9 cellular contexts compared by ENCODE assay signal in the genomic region with DNA sequence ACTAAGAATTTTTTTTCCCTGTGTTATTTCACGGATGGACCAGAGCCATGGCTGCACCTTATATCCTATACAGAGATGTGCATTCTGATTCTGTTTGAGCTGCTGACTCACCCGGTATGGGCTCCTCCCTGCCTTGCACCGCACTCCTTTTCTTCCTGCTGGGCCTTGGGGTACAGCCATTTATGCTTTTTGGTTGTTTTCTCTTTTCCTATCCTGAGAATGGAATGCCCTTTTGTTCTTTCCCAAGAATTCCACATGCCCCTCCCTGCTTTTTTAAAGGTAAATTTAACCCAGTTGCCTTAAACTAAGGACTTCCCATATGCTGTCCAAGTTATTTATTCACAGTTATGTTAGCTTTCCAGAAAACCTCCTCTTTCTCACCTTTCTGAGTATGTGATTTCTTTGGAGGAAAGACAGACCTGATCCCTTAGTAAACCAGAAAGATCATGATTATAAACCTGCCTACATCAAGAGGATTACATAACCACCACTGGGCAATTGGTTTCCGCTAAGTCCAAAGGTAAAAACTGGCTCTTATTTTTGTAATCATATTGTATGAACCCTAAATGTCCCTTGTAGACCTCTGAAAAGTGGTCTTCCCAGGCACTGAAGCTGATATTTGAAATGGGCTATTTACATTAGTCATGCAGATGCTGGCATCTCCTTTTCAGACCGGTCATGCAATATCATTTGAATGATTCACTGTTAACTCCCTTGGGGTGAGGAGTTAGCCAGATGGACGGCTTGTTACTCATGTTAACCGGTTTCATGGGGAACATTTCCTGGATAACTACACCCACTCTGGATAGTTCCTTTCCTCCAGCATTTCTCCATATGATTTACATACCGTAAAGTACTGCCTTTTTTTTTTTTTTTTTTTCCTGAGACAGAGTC. TPM values are rescaled to one million over a fixed set of nuclear protein-coding genes. Genes with fewer than 3 reads are reported as not detected.
DNase-seq lines count a peak whose midpoint lies in the region; ATAC-seq and TF ChIP-seq lines count a peak whose summit lies in the region.
"Had no signal": no experiment of that assay in that cellular context is flagged by ENCODE, and none has a peak within 500 bp of the region (broad histone marks: within the 10 kb centered on the region; RNA-seq: fewer than 3 reads in every experiment).

No MANE protein-coding gene starts in this region.

- H3K9me3 Mint-ChIP-seq in CD4-positive, alpha-beta memory T cell: peaks cover 0 to 1% (median 0%) of the 10 kb centered on the region in 8 donors
- no peaks in the 10 kb centered on the region for H3K9me3 Mint-ChIP-seq in nephron
- H3K9me3 Mint-ChIP-seq: brain had no signal

- peaks cover 16% of the 10 kb centered on the region for H3K4me1 ChIP-seq in CD4-positive, alpha-beta memory T cell (ENCODE audit: insufficient read depth, low read length)
- H3K4me1 ChIP-seq in PC-3 (ENCODE audit: insufficient read depth, low read length) (peaks cover 48% of the 10 kb centered on the region), esophagus (ENCODE audit: control insufficient read depth in 2 of 2, insufficient read depth in 2 of 2, low read length in 1 of 2) (no peaks in the 10 kb centered on the region)

- CTCF ChIA-PET in CD4-positive, alpha-beta memory T cell (lab: Charles Lee; ENCODE audit: partially characterized antibody): interaction anchor here (0.8 kb wide), 1 partner anchor 54 kb away, joined by 5 read pairs; no protein-coding TSS in a partner anchor
- CTCF ChIA-PET in PC-3 (lab: Charles Lee): no interaction called here

- no peak for DNase-seq in CD4-positive, alpha-beta memory T cell
- DNase-seq in PC-3 (peak; percentile 95), NCI-H1417 (lab: John Stamatoyannopoulos, UW) (no peak), 8988T (no peak), NCI-H2081 (lab: John Stamatoyannopoulos, UW) (no peak)

- peaks cover 14% of the 10 kb centered on the region for H3K36me3 ChIP-seq in CD4-positive, alpha-beta memory T cell (ENCODE audit: insufficient read depth, low read length)
- H3K36me3 ChIP-seq in PC-3 (ENCODE audit: low read depth, low read length): peaks cover 16% of the 10 kb centered on the region; the same call in 1 of the 2 replicates
- H3K36me3 ChIP-seq in esophagus (ENCODE audit: control insufficient read depth in 2 of 2, insufficient read depth in 2 of 2, low read length in 1 of 2): peaks cover 0 to 3% of the 10 kb centered on the region in 2 donors

- peaks cover 16 to 34% (median 21%) of the 10 kb centered on the region in 4 donors for H3K4me1 Mint-ChIP-seq in CD4-positive, alpha-beta memory T cell
- H3K4me1 Mint-ChIP-seq in nephron: peaks cover 37% of the 10 kb centered on the region

- ATAC-seq in PC-3 (peak; percentile 95), GM18870 (IDR thresholded peaks at IDR 0.05; ENCODE audit: unreplicated experiment) (no peak)

- H3F3A ChIP-seq in PC-3 (ENCODE audit: low read length, unreplicated experiment): peaks cover 14% of the 10 kb centered on the region

- no peak overlapping the region for H3K4me3 ChIP-seq in CD4-positive, alpha-beta memory T cell (ENCODE audit: low read length in 2 of 2)
- H3K4me3 ChIP-seq in PC-3 (ENCODE audit: low read length) (peak overlapping the region; percentile 63), esophagus (ENCODE audit: low read depth in 1 of 2, low read length in 2 of 2) (peak overlapping the region in 1 of 2 donors; percentile 0)

- H3K9me3 ChIP-seq in CD4-positive, alpha-beta memory T cell (ENCODE audit: control insufficient read depth in 1 of 2, low read length in 2 of 2): no peaks in the 10 kb centered on the region
- H3K9me3 ChIP-seq in PC-3 (ENCODE audit: low read length) (no peaks in the 10 kb centered on the region), esophagus (ENCODE audit: control insufficient read depth in 2 of 2, insufficient read depth in 1 of 2, low read depth in 1 of 2, low read length in 1 of 2) (peaks cover 0 to 2% of the 10 kb centered on the region in 2 donors)

- 37 to 52% methylated on average over 8 of the region's 8 CpGs for WGBS in esophagus, 2 donors

- intact Hi-C loops in CD4-positive, alpha-beta memory T cell (cut with micrococcal nuclease): loop anchor here (5.0 kb wide), 1 partner anchor 43 kb away; no protein-coding TSS in a partner anchor
- intact Hi-C loops in PC-3 (cut with micrococcal nuclease): loop anchor here (2.0 kb wide), 2 partner anchors 32 to 44 kb away; no protein-coding TSS in a partner anchor

- no peaks in the 10 kb centered on the region for H4K20me1 ChIP-seq in PC-3 (ENCODE audit: low read length)

- peak overlapping the region; percentile 89 for H3K4me2 ChIP-seq in PC-3 (ENCODE audit: low read length)

- no peaks in the 10 kb centered on the region for H3K27me3 Mint-ChIP-seq in CD4-positive, alpha-beta memory T cell
- no peaks in the 10 kb centered on the region for H3K27me3 Mint-ChIP-seq in nephron (ENCODE audit: low read depth)
- H3K27me3 Mint-ChIP-seq: brain had no signal

- POLR2A ChIA-PET in CD4-positive, alpha-beta memory T cell (lab: Charles Lee; ENCODE audit: partially characterized antibody): interaction anchor here (1.0 kb wide), 1 partner anchor 13 kb away, joined by 3 read pairs; no protein-coding TSS in a partner anchor
- POLR2A ChIA-PET in PC-3 (lab: Charles Lee; ENCODE audit: unreplicated experiment): no interaction called here

- H3K9me2 ChIP-seq in PC-3 (replicated peaks; ENCODE audit: low read length): no peaks in the 10 kb centered on the region

- TF ChIP-seq CTCF in PC-3 (conservative IDR thresholded peaks at IDR 0.05; ENCODE audit: low read depth, low read length): no peak
- TF ChIP-seq CTCF in nephron (IDR thresholded peaks at IDR 0.05; ENCODE audit: unreplicated experiment in 3 of 3): no peak

- H3K4me3 Mint-ChIP-seq in CD4-positive, alpha-beta memory T cell: no peak overlapping the region
- H3K4me3 Mint-ChIP-seq in nephron: no peak overlapping the region
- H3K4me3 Mint-ChIP-seq: brain had no signal

- BruUV-seq in PC-3 (replicated peaks; lab: Mats Ljungman, UMichigan): TSS peak; percentile 91

- peak overlapping the region; percentile 18; the same call in 1 of the 2 replicates for H2AFZ ChIP-seq in PC-3 (ENCODE audit: low read length)

- peak overlapping the region in 5 of 7 donors; percentile 1 to 71 (median 37) for H3K27ac Mint-ChIP-seq in CD4-positive, alpha-beta memory T cell
- peak overlapping the region; percentile 39 to 52 (median 50) for H3K27ac Mint-ChIP-seq in nephron

- H3K79me2 ChIP-seq in PC-3 (ENCODE audit: low read length): peaks cover 55% of the 10 kb centered on the region

- peak overlapping the region; percentile 92 for H3K9ac ChIP-seq in PC-3 (ENCODE audit: low read length)

- no peaks in the 10 kb centered on the region for H3K27me3 ChIP-seq in CD4-positive, alpha-beta memory T cell (ENCODE audit: insufficient read depth, low read length)
- no peaks in the 10 kb centered on the region for H3K27me3 ChIP-seq in PC-3 (ENCODE audit: low read length)
- H3K27me3 ChIP-seq in esophagus (ENCODE audit: control insufficient read depth in 1 of 2, insufficient read depth in 2 of 2, low read length in 2 of 2): no peaks in the 10 kb centered on the region

- H3K36me3 Mint-ChIP-seq in CD4-positive, alpha-beta memory T cell: peaks cover 37 to 60% of the 10 kb centered on the region in 2 donors
- H3K36me3 Mint-ChIP-seq in nephron (ENCODE audit: low read depth): peaks cover 39% of the 10 kb centered on the region

- H3K27ac ChIP-seq in CD4-positive, alpha-beta memory T cell (ENCODE audit: low read depth, low read length): no peak overlapping the region
- peak overlapping the region; percentile 100 for H3K27ac ChIP-seq in PC-3 (ENCODE audit: low read length)
- H3K27ac ChIP-seq in esophagus (ENCODE audit: low read depth in 2 of 2, low read length in 1 of 2): peak overlapping the region; percentile 83 to 91

RNA-seq across cellular contexts. Expression of gene TMOD3, which starts 45.5 kb away (rescaled TPM):
- 10 to 100 TPM; 53.6 to 59.3 TPM for total RNA-seq in CD4-positive, alpha-beta memory T cell
- 10 to 100 TPM; 37.8 to 39.2 TPM for polyA plus RNA-seq in CD4-positive, alpha-beta memory T cell
- 35.5 and 43.9 TPM in 2 replicates for total RNA-seq in PC-3 (2014; rRNA removed)
- polyA plus RNA-seq in esophagus: 10 to 100 TPM; 25.7 to 42.8 TPM
